In the genomic region with DNA sequence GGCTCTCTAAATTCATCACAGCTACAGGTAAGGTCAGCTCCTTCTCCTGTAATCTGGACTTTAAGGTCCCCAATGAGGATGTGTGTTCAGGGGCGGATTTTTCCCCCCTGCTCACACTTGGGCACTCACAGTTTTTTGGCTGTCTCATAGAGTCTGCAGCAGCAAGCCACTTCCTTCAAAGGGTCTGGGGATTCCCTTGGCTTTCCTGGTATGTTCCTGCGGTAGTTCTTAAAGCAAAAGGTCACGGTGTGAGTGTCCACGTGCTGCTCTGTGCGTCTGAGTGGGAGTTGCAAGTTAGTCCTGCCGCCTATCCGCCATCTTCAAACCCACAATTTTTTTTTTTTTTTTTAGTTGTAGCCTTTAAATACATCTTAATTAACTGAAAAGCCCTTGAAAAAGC, we compare ENCODE assay signal across 1 cellular context.
TF ChIP-seq lines count a peak whose summit lies in the region.

No MANE protein-coding gene starts in this region.

TF ChIP-seq in IMR-90, 13 proteins besides CTCF, POLR2A, EP300 and RAD21:
- TF ChIP-seq NFE2L2 (IDR thresholded peaks at IDR 0.05; ENCODE audit: low read depth, low read length) (no peak), BHLHE40 (IDR thresholded peaks at IDR 0.05; ENCODE audit: low read depth, low read length) (no peak), CHD1 (IDR thresholded peaks at IDR 0.05; ENCODE audit: low read depth, low read length) (no peak), SMC3 (IDR thresholded peaks at IDR 0.05; ENCODE audit: low read depth, low read length) (no peak), RCOR1 (IDR thresholded peaks at IDR 0.05; ENCODE audit: insufficient replicate concordance, low read length) (no peak), FOS (IDR thresholded peaks at IDR 0.05; ENCODE audit: low read depth, low read length) (no peak), MXI1 (IDR thresholded peaks at IDR 0.05; ENCODE audit: borderline replicate concordance, low read depth, low read length) (no peak), CEBPB (IDR thresholded peaks at IDR 0.05; ENCODE audit: low read depth, low read length) (no peak), MAZ (IDR thresholded peaks at IDR 0.05; ENCODE audit: borderline replicate concordance, low read depth, low read length) (no peak), MAFK (IDR thresholded peaks at IDR 0.05; ENCODE audit: low read depth, low read length) (no peak), RFX5 (IDR thresholded peaks at IDR 0.05; ENCODE audit: low read depth, low read length) (no peak)
- TF ChIP-seq, protein P1, sequence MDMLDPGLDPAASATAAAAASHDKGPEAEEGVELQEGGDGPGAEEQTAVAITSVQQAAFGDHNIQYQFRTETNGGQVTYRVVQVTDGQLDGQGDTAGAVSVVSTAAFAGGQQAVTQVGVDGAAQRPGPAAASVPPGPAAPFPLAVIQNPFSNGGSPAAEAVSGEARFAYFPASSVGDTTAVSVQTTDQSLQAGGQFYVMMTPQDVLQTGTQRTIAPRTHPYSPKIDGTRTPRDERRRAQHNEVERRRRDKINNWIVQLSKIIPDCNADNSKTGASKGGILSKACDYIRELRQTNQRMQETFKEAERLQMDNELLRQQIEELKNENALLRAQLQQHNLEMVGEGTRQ (IDR thresholded peaks at IDR 0.05; ENCODE audit: low read depth, low read length), result no peak
- TF ChIP-seq, protein P2, sequence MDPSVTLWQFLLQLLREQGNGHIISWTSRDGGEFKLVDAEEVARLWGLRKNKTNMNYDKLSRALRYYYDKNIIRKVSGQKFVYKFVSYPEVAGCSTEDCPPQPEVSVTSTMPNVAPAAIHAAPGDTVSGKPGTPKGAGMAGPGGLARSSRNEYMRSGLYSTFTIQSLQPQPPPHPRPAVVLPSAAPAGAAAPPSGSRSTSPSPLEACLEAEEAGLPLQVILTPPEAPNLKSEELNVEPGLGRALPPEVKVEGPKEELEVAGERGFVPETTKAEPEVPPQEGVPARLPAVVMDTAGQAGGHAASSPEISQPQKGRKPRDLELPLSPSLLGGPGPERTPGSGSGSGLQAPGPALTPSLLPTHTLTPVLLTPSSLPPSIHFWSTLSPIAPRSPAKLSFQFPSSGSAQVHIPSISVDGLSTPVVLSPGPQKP (IDR thresholded peaks at IDR 0.05; ENCODE audit: borderline replicate concordance, low read depth, low read length), result no peak
